In genomic region chr6:75283907-75284284, GRCh38 we compare ENCODE assay signal across 8 cellular contexts. TPM values are rescaled to one million over a fixed set of nuclear protein-coding genes. Genes with fewer than 3 reads are reported as not detected.
A peak's percentile ranks its signal among the peaks of the same experiment; 100 is the strongest.
DNase-seq lines count a peak whose midpoint lies in the region; ATAC-seq, FAIRE-seq and TF ChIP-seq lines count a peak whose summit lies in the region.

No MANE protein-coding gene starts in this region.

- DNase-seq in HK-2 (ENCODE audit: unreplicated experiment), result peak; percentile 10
- DNase-seq in GM12878 (ENCODE audit: low read depth, low spot score), result no peak
- DNase-seq in mesendoderm, result peak; percentile 16
- DNase-seq in ACHN, result no peak

- intact Hi-C loops in GM12878 (cut with micrococcal nuclease; ENCODE audit: unreplicated experiment), result loop anchor here (1.0 to 5.0 kb wide), 6 partner anchors 17 to 1762 kb away; partner anchors contain the start of genes COX7A2, EEF1A1, FILIP1 and MYO6

- H3K27ac ChIP-seq in ACC112 (ENCODE audit: low read depth, low read length), result peak overlapping the region; percentile 51; the same call in 1 of the 2 replicates
- peak overlapping the region; percentile 80 for H3K27ac ChIP-seq in GM12878 (ENCODE audit: control insufficient read depth, insufficient read depth)
- peak overlapping the region; percentile 2 for H3K27ac ChIP-seq in mesendoderm (ENCODE audit: low read depth, low read length)

- SMC1A ChIA-PET in GM12878 (lab: Charles Lee; ENCODE audit: uncharacterized antibody, unreplicated experiment), result interaction anchor here (1.0 to 12.7 kb wide), 5 partner anchors 9 to 240 kb away, joined by 3 to 196 read pairs (median 11); partner anchors contain the start of gene COX7A2

- H4K5ac ChIP-seq in mesendoderm (ENCODE audit: low read length), result no peak overlapping the region

- H2BK15ac ChIP-seq in mesendoderm (replicated peaks; ENCODE audit: low read depth), result no peak overlapping the region

- BruUV-seq in GM12878 (replicated peaks; lab: Mats Ljungman, UMichigan), result no TSS peak

- in situ Hi-C loops in GM12878 (cut with MboI), result loop anchor here (10.0 kb wide), 1 partner anchor 471 kb away; no protein-coding TSS in a partner anchor
- in situ Hi-C loops in ACHN (cut with HindIII; ENCODE audit: low pct_ligation_motif_present, low pct_unique_long_range_greater_than_20kb, low sequenced_read_pairs), result no loop called here

- H3K23ac ChIP-seq in mesendoderm (ENCODE audit: low read length), result peak overlapping the region; percentile 80

- RAD21 ChIA-PET in GM12878 (lab: Charles Lee; ENCODE audit: unreplicated experiment), result interaction anchor here (0.7 to 9.2 kb wide), 6 partner anchors 15 to 263 kb away, joined by 3 to 142 read pairs (median 4); partner anchors contain the start of genes COX7A2 and FILIP1

- H3K9ac ChIP-seq in GM12878 (ENCODE audit: control insufficient read depth, insufficient read depth, low read length) (peak overlapping the region; percentile 91), mesendoderm (ENCODE audit: low read length) (peak overlapping the region; percentile 92)

- H3K36me3 ChIP-seq in ACC112 (ENCODE audit: insufficient read depth, low read length), result no peaks in the 10 kb centered on the region
- no peaks in the 10 kb centered on the region for H3K36me3 ChIP-seq in GM12878 (ENCODE audit: control insufficient read depth in 2 of 2, insufficient read depth in 2 of 2, low read length in 1 of 2)
- no peaks in the 10 kb centered on the region for H3K36me3 ChIP-seq in mesendoderm (ENCODE audit: control insufficient read depth, insufficient read depth, low read length)

- TF ChIP-seq CTCF in GM12878 (IDR thresholded peaks at IDR 0.05 in 2 of 3, conservative IDR thresholded peaks at IDR 0.05 in 1 of 3; ENCODE audit: control insufficient read depth in 2 of 3, extremely low read depth in 1 of 3, insufficient read depth in 1 of 3, low read depth in 3 of 3, low read length in 3 of 3), result no peak

- H3K27me3 ChIP-seq in ACC112 (ENCODE audit: insufficient read depth, low read length) (no peaks in the 10 kb centered on the region), GM12878 (replicated peaks in 1 of 2; ENCODE audit: control insufficient read depth in 2 of 2, insufficient read depth in 2 of 2, low read length in 1 of 2) (no peaks in the 10 kb centered on the region), mesendoderm (ENCODE audit: insufficient read depth, low read length, poor library complexity) (no peaks in the 10 kb centered on the region)

- H3K79me2 ChIP-seq in ACC112 (ENCODE audit: control insufficient read depth, insufficient read depth, low read length, unreplicated experiment), result peaks cover 70% of the 10 kb centered on the region
- H3K79me2 ChIP-seq in GM12878 (ENCODE audit: control insufficient read depth, insufficient read depth, low read length), result peaks cover 92% of the 10 kb centered on the region
- peaks cover 23% of the 10 kb centered on the region for H3K79me2 ChIP-seq in mesendoderm (ENCODE audit: control insufficient read depth, insufficient read depth, low read length)

- no peak for TF ChIP-seq POLR2A in GM12878 (IDR thresholded peaks at IDR 0.05; ENCODE audit: low read depth, low read length)

- ATAC-seq in GM12878, result peak; percentile 1
- ATAC-seq in GM19397 (IDR thresholded peaks at IDR 0.05; ENCODE audit: unreplicated experiment), result no peak
- ATAC-seq in HG03521 (IDR thresholded peaks at IDR 0.05; ENCODE audit: unreplicated experiment), result no peak
- ATAC-seq in HG03571 (IDR thresholded peaks at IDR 0.05; ENCODE audit: unreplicated experiment), result no peak

- no peak overlapping the region for H4K8ac ChIP-seq in mesendoderm (ENCODE audit: low read depth, low read length)

- WGBS in GM12878 (ENCODE audit: insufficient coverage, insufficient replicate concordance, low lambda C conversion rate, missing lambda C conversion rate), result 2% methylated on average over 10 of the region's 10 CpGs
- no CpG with 5 or more reads among the region's 10 CpGs for WGBS in mesendoderm (ENCODE audit: extremely low coverage, insufficient coverage, low lambda C conversion rate)

- no peak overlapping the region for H2BK120ac ChIP-seq in mesendoderm (ENCODE audit: low read depth, low read length)

- peak overlapping the region; percentile 89 for H3K4me2 ChIP-seq in GM12878 (ENCODE audit: control insufficient read depth, insufficient read depth)
- peak overlapping the region; percentile 73 for H3K4me2 ChIP-seq in mesendoderm (ENCODE audit: low read length)

- CTCF ChIA-PET in GM12878 (lab: Yijun Ruan, JAX), result interaction anchor here (0.5 to 9.1 kb wide), 4 partner anchors 15 to 1734 kb away, joined by 3 to 163 read pairs (median 4); no protein-coding TSS in a partner anchor

- no peaks in the 10 kb centered on the region for H4K20me1 ChIP-seq in GM12878 (ENCODE audit: control insufficient read depth, insufficient read depth)

- peaks cover 1% of the 10 kb centered on the region for H3K79me1 ChIP-seq in mesendoderm (ENCODE audit: low read length)

- FAIRE-seq in GM12878 (lab: Jason Lieb, UNC), result no peak

- H3K4ac ChIP-seq in mesendoderm (ENCODE audit: low read depth, low read length), result no peak overlapping the region

- H2AFZ ChIP-seq in ACC112 (ENCODE audit: low read length, unreplicated experiment), result peak overlapping the region; percentile 35
- peak overlapping the region; percentile 70 for H2AFZ ChIP-seq in GM12878 (ENCODE audit: control insufficient read depth, low read depth, low read length)

- H3K4me1 ChIP-seq in ACC112 (ENCODE audit: control insufficient read depth, insufficient read depth, low read length, unreplicated experiment) (peaks cover 36% of the 10 kb centered on the region), GM12878 (ENCODE audit: control insufficient read depth, insufficient read depth, low read length) (no peaks in the 10 kb centered on the region), mesendoderm (ENCODE audit: control insufficient read depth, low read depth, low read length) (peaks cover 2% of the 10 kb centered on the region)

- H3K56ac ChIP-seq in mesendoderm (ENCODE audit: low read length), result peak overlapping the region; percentile 99

- H3K9me3 ChIP-seq in GM12878 (replicated peaks; ENCODE audit: control insufficient read depth, insufficient read depth, low read length), result no peaks in the 10 kb centered on the region

- H2AK5ac ChIP-seq in mesendoderm (ENCODE audit: low read length), result no peak overlapping the region

- no peak for TF ChIP-seq EP300 in GM12878 (IDR thresholded peaks at IDR 0.05; ENCODE audit: borderline replicate concordance in 1 of 2, control insufficient read depth in 1 of 2, low read depth in 2 of 2, low read length in 2 of 2)

- H2BK5ac ChIP-seq in mesendoderm (ENCODE audit: low read length), result no peak overlapping the region

- POLR2A ChIA-PET in GM12878 (lab: Charles Lee), result interaction anchor here (1.0 to 3.3 kb wide), 9 partner anchors 8 to 318 kb away, joined by 3 to 23 read pairs (median 6); partner anchors contain the start of genes COX7A2, FILIP1 and SENP6

- no peak for TF ChIP-seq RAD21 in GM12878 (IDR thresholded peaks at IDR 0.05; ENCODE audit: insufficient read depth, low read depth, low read length)

- H3K4me3 ChIP-seq in ACC112 (ENCODE audit: low read depth, low read length) (peak overlapping the region; percentile 87), GM12878 (peak overlapping the region; percentile 94), mesendoderm (ENCODE audit: low read length) (peak overlapping the region; percentile 98)

- no peak overlapping the region for H3K18ac ChIP-seq in mesendoderm (ENCODE audit: low read length)

TF ChIP-seq in GM12878, 131 proteins besides CTCF, POLR2A, EP300 and RAD21 (continues in another document):
- TF ChIP-seq TCF3 (IDR thresholded peaks at IDR 0.05; ENCODE audit: borderline replicate concordance, insufficient read depth, low read depth, low read length), result no peak
- TF ChIP-seq EGR1 (IDR thresholded peaks at IDR 0.05; ENCODE audit: borderline replicate concordance in 1 of 2, low read depth in 2 of 2, low read length in 2 of 2), result 0 out of 3 replicates have a peak, but pooled peaks of 1 of the 2 experiments have one; percentile 44

RNA-seq across cellular contexts. Expression of gene TMEM30A, which starts 0.7 kb away (rescaled TPM):
- total RNA-seq in GM12878 (2013; cell fraction: nucleolus; rRNA removed), result 169 and 195 TPM in 2 replicates
- total RNA-seq in GM12878 (2014; rRNA removed), result 39.0 and 48.1 TPM in 2 replicates
- 47.6 and 48.1 TPM in 2 replicates for total RNA-seq in GM12878 (2014; rRNA removed; fragmentation: Illumina TruSeq; extraction: Trizol)
- 58.0 and 62.8 TPM in 2 replicates for total RNA-seq in GM12878 (2021)
- polyA plus RNA-seq in GM12878 (2011; ENCODE audit: low read depth), result 23.3 TPM
- polyA plus RNA-seq in GM12878 (2011; rRNA removed), result 43.9 and 69.5 TPM in 2 replicates
- 12.7 and 18.6 TPM in 2 replicates for polyA plus RNA-seq in GM12878 (2011; cell fraction: cytosol; rRNA removed)
- 22.6 and 29.9 TPM in 2 replicates for polyA plus RNA-seq in GM12878 (2011; cell fraction: nucleus; rRNA removed)
- 43.0 and 53.2 TPM in 2 replicates for polyA plus RNA-seq in GM12878 (2012)
- polyA plus RNA-seq in GM12878 (2014; fragmentation: Illumina TruSeq; extraction: Trizol), result 42.6 and 55.6 TPM in 2 replicates
- polyA plus RNA-seq in GM12878 (2014; fragmentation: Nextera tagmentation; extraction: Ambion mirVana), result 10 to 100 TPM; 11.9 to 23.1 TPM
- 24.3 and 28.3 TPM in 2 replicates for polyA plus RNA-seq in GM12878 (2014; rRNA removed)
- polyA plus RNA-seq in GM12878 (2016; fragmentation: Nextera tagmentation; extraction: Ambion mirVana), result 10 to 100 TPM; 54.4 to 61.6 TPM
- 24.1 and 62.2 TPM in 2 replicates for polyA minus RNA-seq in GM12878 (2011; rRNA and poly(A)+ RNA removed)
- 12.4 and 20.5 TPM in 2 replicates for polyA minus RNA-seq in GM12878 (2011; cell fraction: cytosol; rRNA and poly(A)+ RNA removed)
- polyA minus RNA-seq in GM12878 (2011; cell fraction: nucleus; rRNA and poly(A)+ RNA removed), result 16.3 and 21.0 TPM in 2 replicates
- polyA plus RNA-seq in mesendoderm (2013, experiment 1 of 2), result 28.7 TPM
- 27.8 TPM for polyA plus RNA-seq in mesendoderm (2013, experiment 2 of 2)

RNA-seq across cellular contexts. Expression of gene COX7A2, which starts 40.3 kb away (rescaled TPM):
- 16.2 and 17.4 TPM in 2 replicates for total RNA-seq in GM12878 (2013; cell fraction: nucleolus; rRNA removed)
- total RNA-seq in GM12878 (2014; rRNA removed), result 199 and 239 TPM in 2 replicates
- 417 and 432 TPM in 2 replicates for total RNA-seq in GM12878 (2014; rRNA removed; fragmentation: Illumina TruSeq; extraction: Trizol)
- 384 and 403 TPM in 2 replicates for total RNA-seq in GM12878 (2021)
- 436 TPM for polyA plus RNA-seq in GM12878 (2011; ENCODE audit: low read depth)
- polyA plus RNA-seq in GM12878 (2011; rRNA removed), result 552 and 633 TPM in 2 replicates
- 192 and 230 TPM in 2 replicates for polyA plus RNA-seq in GM12878 (2011; cell fraction: cytosol; rRNA removed)
- 111 and 240 TPM in 2 replicates for polyA plus RNA-seq in GM12878 (2011; cell fraction: nucleus; rRNA removed)
- polyA plus RNA-seq in GM12878 (2012), result 254 and 400 TPM in 2 replicates
- 520 and 635 TPM in 2 replicates for polyA plus RNA-seq in GM12878 (2014; fragmentation: Illumina TruSeq; extraction: Trizol)
- polyA plus RNA-seq in GM12878 (2014; fragmentation: Nextera tagmentation; extraction: Ambion mirVana), result 1,000 to 10,000 TPM; 1,615 to 1,834 TPM
- 238 and 276 TPM in 2 replicates for polyA plus RNA-seq in GM12878 (2014; rRNA removed)
- 1,000 to 10,000 TPM in 1 of 2 experiments, 100 to 1,000 TPM in 1; 984 to 1,077 TPM for polyA plus RNA-seq in GM12878 (2016; fragmentation: Nextera tagmentation; extraction: Ambion mirVana)
- 38.3 and 42.0 TPM in 2 replicates for polyA minus RNA-seq in GM12878 (2011; rRNA and poly(A)+ RNA removed)
- polyA minus RNA-seq in GM12878 (2011; cell fraction: cytosol; rRNA and poly(A)+ RNA removed), result 19.9 and 26.2 TPM in 2 replicates
- 15.3 and 17.0 TPM in 2 replicates for polyA minus RNA-seq in GM12878 (2011; cell fraction: nucleus; rRNA and poly(A)+ RNA removed)
- 938 TPM for polyA plus RNA-seq in mesendoderm (2013, experiment 1 of 2)
- 911 TPM for polyA plus RNA-seq in mesendoderm (2013, experiment 2 of 2)

Comparison
In these comparisons a context has a peak if more than half of its experiments do, and no peak if none do; other contexts are left out.
1. H3K27ac ChIP-seq: peak in every context shown above with its lines; median percentile 80 in GM12878; 51 in ACC112; 2 in mesendoderm.
2. DNase-seq: peak in HK-2 (single experiment) and mesendoderm (single experiment); none in GM12878 (single experiment) and ACHN (single experiment).
3. Peak in every context shown above with its lines, with median percentiles within 50 percentile points of each other: H3K4me3 ChIP-seq.